17 cellular contexts compared by ENCODE assay signal in genomic region chr4:141563721-141564120, GRCh38.
"Had no signal": no experiment of that assay in that cellular context is flagged by ENCODE, and none has a peak within 500 bp of the region (broad histone marks: within the 10 kb centered on the region; RNA-seq: fewer than 3 reads in every experiment).

No MANE protein-coding gene starts in this region.

- H2AFZ ChIP-seq: hepatocyte had no signal

- ATAC-seq: left cardiac atrium; left ventricle myocardium superior; naive thymus-derived CD4-positive, alpha-beta T cell had no signal

- H3K36me3 ChIP-seq: esophagus muscularis mucosa, neutrophil, right atrium auricular region had no signal

- H3K79me2 ChIP-seq: hepatocyte had no signal

- H3K4me2 ChIP-seq: hepatocyte, smooth muscle cell had no signal

- H3K27ac ChIP-seq: epithelial cell of prostate, esophagus muscularis mucosa, hepatocyte, neutrophil, right atrium auricular region had no signal

- H3K4me1 ChIP-seq: esophagus muscularis mucosa, right atrium auricular region had no signal

- DNase-seq: effector memory CD4-positive, alpha-beta T cell; foreskin melanocyte; head of caudate nucleus; kidney; left cardiac atrium; left ventricle myocardium superior; naive thymus-derived CD4-positive, alpha-beta T cell; stimulated activated CD4-positive, alpha-beta T cell treated with anti-CD3 and anti-CD28 coated beads, Interleukin-2, amount 100 ng/mL, for 48 hours; stimulated activated naive CD4-positive, alpha-beta T cell treated with Interleukin-2 at 50 U/mL for 16 hours; trophoblast cell had no signal

- H3K4me3 ChIP-seq: esophagus muscularis mucosa, hepatocyte, lung, right atrium auricular region, smooth muscle cell had no signal

- H3K27me3 ChIP-seq: esophagus muscularis mucosa, hepatocyte, neutrophil, right atrium auricular region had no signal

- H3K9me3 ChIP-seq: esophagus muscularis mucosa, neutrophil, right atrium auricular region had no signal
